ENCODE assay signal across 24 cellular contexts in the genomic region with DNA sequence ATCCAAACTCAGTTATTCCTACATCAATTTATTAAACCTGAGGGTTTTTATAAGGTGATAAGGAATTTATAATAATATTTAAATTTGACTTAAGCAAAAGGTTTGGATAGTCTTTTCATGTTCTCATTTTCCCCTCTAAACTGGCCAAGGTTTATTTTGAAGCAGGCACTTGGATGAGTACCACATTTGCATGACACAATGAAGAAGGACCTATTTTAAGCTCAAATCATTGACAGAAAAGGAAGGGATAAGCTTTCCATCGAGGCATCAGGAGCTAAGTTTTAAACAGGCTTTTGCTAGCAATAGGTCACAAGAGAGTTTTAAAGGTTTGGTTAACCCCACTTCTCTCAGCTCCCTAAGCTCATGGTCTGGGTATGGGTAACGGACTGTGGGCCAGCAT. TPM values are rescaled to one million over a fixed set of nuclear protein-coding genes. Genes with fewer than 3 reads are reported as not detected.
"Had no signal": no experiment of that assay in that cellular context is flagged by ENCODE, and none has a peak within 500 bp of the region (broad histone marks: within the 10 kb centered on the region; RNA-seq: fewer than 3 reads in every experiment).

No MANE protein-coding gene starts in this region.

- H3K27ac ChIP-seq: left ventricle myocardium inferior, pancreas, prostate gland, right lobe of liver, spleen, testis, tibial nerve, vagina had no signal

- DNase-seq: heart left ventricle; hypothalamus; immature natural killer cell; kidney; left colon; left ventricle myocardium inferior; mesendoderm; naive thymus-derived CD4-positive, alpha-beta T cell; pancreas; posterior cingulate gyrus; right lobe of liver; small intestine; spleen; stimulated activated CD4-positive, alpha-beta T cell treated with anti-CD3 and anti-CD28 coated beads, Interleukin-4, amount 100 ng/mL, for 24 hours; stimulated activated naive CD4-positive, alpha-beta T cell; substantia nigra; testis had no signal

- H3K36me3 ChIP-seq: heart left ventricle, left ventricle myocardium inferior, pancreas, prostate gland, right lobe of liver, spleen, tibial nerve, vagina had no signal

- ATAC-seq: heart left ventricle; left colon; naive thymus-derived CD4-positive, alpha-beta T cell; natural killer cell treated with Interleukin-12 subunit alpha and Interleukin-12 subunit beta and Interleukin-15 and Interleukin-18, amount 100 ng/mL, for 72 hours; pancreas; right lobe of liver; stimulated activated effector memory CD8-positive, alpha-beta T cell treated with anti-CD3 and anti-CD28 coated beads, Interleukin-12 subunit alpha, Interleukin-12 subunit beta, amount 100 ng/mL, for 72 hours had no signal

- H3K4me3 ChIP-seq: heart left ventricle, left ventricle myocardium inferior, lung, pancreas, prostate gland, right lobe of liver, spleen, testis, tibial nerve, vagina had no signal

- H3K4me1 ChIP-seq: pancreas, prostate gland, right lobe of liver, spleen, testis, vagina had no signal

- H3K27me3 ChIP-seq: heart left ventricle, pancreas, right lobe of liver, spleen, testis, tibial nerve, vagina had no signal

- H3K9me3 ChIP-seq: heart left ventricle, left ventricle myocardium inferior, pancreas, prostate gland, right lobe of liver, spleen, testis, tibial nerve, vagina had no signal

RNA-seq across cellular contexts. Expression of gene FAM13C, which starts 28.7 kb away (rescaled TPM):
- total RNA-seq: mononuclear cell; naive thymus-derived CD4-positive, alpha-beta T cell; natural killer cell treated with Interleukin-12 subunit alpha and Interleukin-12 subunit beta and Interleukin-15 and Interleukin-18, amount 100 ng/mL, for 72 hours had no signal
- polyA plus RNA-seq: immature natural killer cell; naive thymus-derived CD4-positive, alpha-beta T cell had no signal
